ENCODE assay signal across 10 cellular contexts in genomic region chr15:50627351-50628055, GRCh38.
DNase-seq lines count a peak whose midpoint lies in the region; ATAC-seq lines count a peak whose summit lies in the region.
"Had no signal": no experiment of that assay in that cellular context is flagged by ENCODE, and none has a peak within 500 bp of the region (broad histone marks: within the 10 kb centered on the region; RNA-seq: fewer than 3 reads in every experiment).

No MANE protein-coding gene starts in this region.

- H3K4me3 ChIP-seq in muscle layer of colon (ENCODE audit: low read depth in 1 of 2, low read length in 2 of 2), result peak overlapping the region in 1 of 2 donors; percentile 13

- no peak overlapping the region for H3K9ac ChIP-seq in muscle layer of colon (ENCODE audit: low read length)

- no peak for ATAC-seq in HG02970 (IDR thresholded peaks at IDR 0.05; ENCODE audit: low FRiP score, unreplicated experiment)

- peaks cover 21% of the 10 kb centered on the region for H3K36me3 ChIP-seq in muscle layer of colon (ENCODE audit: insufficient read depth, low read length)

- H3K9me3 ChIP-seq in muscle layer of colon (ENCODE audit: low read length), result no peaks in the 10 kb centered on the region

- no peaks in the 10 kb centered on the region for H3K27me3 ChIP-seq in muscle layer of colon (ENCODE audit: control insufficient read depth in 1 of 2, insufficient read depth in 2 of 2, low read length in 2 of 2)

- H3K4me1 ChIP-seq in muscle layer of colon (ENCODE audit: insufficient read depth, low read length), result peaks cover 9% of the 10 kb centered on the region

- DNase-seq in AG20443 (ENCODE audit: low spot score) (peak; percentile 40), GM04504 (ENCODE audit: low read depth) (peak; percentile 7), amniotic epithelial cell (ENCODE audit: low read depth) (peak; percentile 69), NCI-H510A treated with DMSO at 0.1 percent for 48 hours (lab: John Stamatoyannopoulos, UW) (no peak), Ammon's horn (ENCODE audit: low spot score) (no peak), NCI-H345 treated with DMSO at 0.1 percent for 48 hours (lab: John Stamatoyannopoulos, UW; ENCODE audit: unreplicated experiment) (no peak)
- DNase-seq: activated B cell treated with CpG ODN at 0.5 μM for 24 hours, small intestine had no signal

- peak overlapping the region; percentile 12 for H3K27ac ChIP-seq in muscle layer of colon (ENCODE audit: low read depth, low read length)

Comparison
In these comparisons a context has a peak if more than half of its experiments do, and no peak if none do; other contexts are left out.
1. DNase-seq: peak in AG20443 (single experiment), GM04504 (single experiment) and amniotic epithelial cell (single experiment); none in NCI-H510A treated with DMSO at 0.1 percent for 48 hours (single experiment), Ammon's horn (single experiment) and NCI-H345 treated with DMSO at 0.1 percent for 48 hours (single experiment).